11 cellular contexts compared by ENCODE assay signal in genomic region chr2:198374375-198375072, GRCh38.
DNase-seq lines count a peak whose midpoint lies in the region; ATAC-seq, FAIRE-seq and TF ChIP-seq lines count a peak whose summit lies in the region.
"Had no signal": no experiment of that assay in that cellular context is flagged by ENCODE, and none has a peak within 500 bp of the region (broad histone marks: within the 10 kb centered on the region; RNA-seq: fewer than 3 reads in every experiment).

No MANE protein-coding gene starts in this region.

- H3K9ac ChIP-seq in H1 (replicated peaks in 1 of 4; ENCODE audit: extremely low read depth in 1 of 4, low read depth in 3 of 4, low read length in 3 of 4) (no peak overlapping the region), neural progenitor cell (no peak overlapping the region)
- H3K9ac ChIP-seq: BLaER1 had no signal

- H3K23me2 ChIP-seq in H1 (ENCODE audit: low read depth, low read length), result no peaks in the 10 kb centered on the region

- no peak overlapping the region for H2BK12ac ChIP-seq in H1 (ENCODE audit: low read depth, low read length)

- H3K4me3 ChIP-seq in H1 (ENCODE audit: extremely low read depth in 1 of 4, insufficient read depth in 2 of 4, low read depth in 3 of 4, low read length in 4 of 4) (no peak overlapping the region), neural progenitor cell (no peak overlapping the region)
- H3K4me3 ChIP-seq: BLaER1 had no signal

- no peak overlapping the region for H3K4me3 Mint-ChIP-seq in neural progenitor cell
- H3K4me3 Mint-ChIP-seq: activated naive CD8-positive, alpha-beta T cell treated with anti-CD3 and anti-CD28 coated beads, Interleukin-2, amount 10 ng/mL, durations not matched to agents 7 days and 5 days; stimulated activated naive CD8-positive, alpha-beta T cell treated with anti-CD3 and anti-CD28 coated beads, Interleukin-15, Interleukin-2, amounts not matched to agents 100 ng/mL and 50 ng/mL, for 24 hours had no signal

- no peak overlapping the region for H3K23ac ChIP-seq in H1 (ENCODE audit: insufficient read length)

- H4K8ac ChIP-seq in H1 (ENCODE audit: extremely low read depth, insufficient read depth, low read length), result no peak overlapping the region

- H2BK20ac ChIP-seq in H1 (ENCODE audit: low read length), result no peak overlapping the region

- H3K36me3 ChIP-seq in H1 (ENCODE audit: control insufficient read depth in 2 of 4, insufficient read depth in 4 of 4, low read length in 3 of 4), result no peaks in the 10 kb centered on the region
- no peaks in the 10 kb centered on the region for H3K36me3 ChIP-seq in neural progenitor cell
- H3K36me3 ChIP-seq: BLaER1 had no signal

- H3K79me1 ChIP-seq in H1 (ENCODE audit: low read depth, low read length), result no peaks in the 10 kb centered on the region

- FAIRE-seq in H1 (lab: Jason Lieb, UNC), result peak; percentile 71

- no peak for TF ChIP-seq EP300 in Ishikawa (IDR thresholded peaks at IDR 0.05; ENCODE audit: borderline replicate concordance)
- TF ChIP-seq EP300 in H1 (IDR thresholded peaks at IDR 0.05; ENCODE audit: borderline replicate concordance in 1 of 2, low read depth in 2 of 2, low read length in 2 of 2), result no peak

- peaks cover 2% of the 10 kb centered on the region for H3K27me3 Mint-ChIP-seq in neural progenitor cell (ENCODE audit: insufficient read depth, low read depth)

- H3K27ac ChIP-seq in H1 (ENCODE audit: low read depth, low read length) (no peak overlapping the region), neural progenitor cell (no peak overlapping the region)
- H3K27ac ChIP-seq: BLaER1 had no signal

- H4K20me1 ChIP-seq in H1 (replicated peaks in 1 of 2; ENCODE audit: control insufficient read depth in 1 of 2, insufficient read depth in 2 of 2, low read length in 2 of 2) (no peaks in the 10 kb centered on the region), neural progenitor cell (ENCODE audit: low read depth) (no peaks in the 10 kb centered on the region)
- H4K20me1 ChIP-seq: BLaER1 had no signal

- H3K56ac ChIP-seq in H1 (replicated peaks; ENCODE audit: insufficient read length, low read depth, low read length), result no peak overlapping the region

- TF ChIP-seq CTCF in H1 (IDR thresholded peaks at IDR 0.05; ENCODE audit: control extremely low read depth in 1 of 3, insufficient read depth in 1 of 3, low read depth in 1 of 3, low read length in 3 of 3) (peak in 2 of 3 experiments; percentile 48 to 72; a peak in 2 of 4 replicates), neural progenitor cell (IDR thresholded peaks at IDR 0.05) (peak; percentile 96)

- POLR2A ChIA-PET in H1 (lab: Charles Lee; ENCODE audit: partially characterized antibody), result no interaction called here

- H3K27ac Mint-ChIP-seq in neural progenitor cell, result no peak overlapping the region
- H3K27ac Mint-ChIP-seq: activated naive CD8-positive, alpha-beta T cell treated with anti-CD3 and anti-CD28 coated beads, Interleukin-2, amount 10 ng/mL, durations not matched to agents 7 days and 5 days; stimulated activated naive CD8-positive, alpha-beta T cell treated with anti-CD3 and anti-CD28 coated beads, Interleukin-15, Interleukin-2, amounts not matched to agents 100 ng/mL and 50 ng/mL, for 24 hours had no signal

- no peak overlapping the region for H3K18ac ChIP-seq in H1 (ENCODE audit: extremely low read depth, low read length)

- H2BK120ac ChIP-seq in H1 (replicated peaks; ENCODE audit: low read depth, low read length), result no peak overlapping the region

- TF ChIP-seq RAD21 in Ishikawa (IDR thresholded peaks at IDR 0.05; ENCODE audit: low read depth) (peak; percentile 74), H1 (IDR thresholded peaks at IDR 0.05 in 1 of 2, conservative IDR thresholded peaks at IDR 0.05 in 1 of 2; ENCODE audit: low read depth in 2 of 2, low read length in 2 of 2) (peak; percentile 84 to 85)

- H3K9me3 ChIP-seq in H1 (ENCODE audit: insufficient read depth in 2 of 2, low read depth in 1 of 2, low read length in 1 of 2), result no peaks in the 10 kb centered on the region
- no peaks in the 10 kb centered on the region for H3K9me3 ChIP-seq in neural progenitor cell (ENCODE audit: low read depth)
- H3K9me3 ChIP-seq: BLaER1 had no signal

- peaks cover 3% of the 10 kb centered on the region for H3K4me1 Mint-ChIP-seq in neural progenitor cell

- CTCF ChIA-PET in H1 (lab: Charles Lee; ENCODE audit: partially characterized antibody), result interaction anchor here (0.6 to 1.5 kb wide), 36 partner anchors 8 to 1113 kb away, joined by 3 to 12 read pairs (median 3); no protein-coding TSS in a partner anchor

- peak; percentile 28 for DNase-seq in NCI-H1105 treated with DMSO at 0.1 percent for 48 hours (lab: John Stamatoyannopoulos, UW)
- DNase-seq in NCI-H1105 (lab: John Stamatoyannopoulos, UW), result no peak
- DNase-seq in RPMI7951 (ENCODE audit: low read depth), result peak; percentile 46
- DNase-seq in H1 (ENCODE audit: low read depth in 1 of 2, low spot score in 2 of 2), result peak; percentile 5 to 59
- DNase-seq in neural progenitor cell (ENCODE audit: low spot score), result peak; percentile 75
- DNase-seq in activated effector memory CD4-positive, alpha-beta T cell treated with anti-CD3 and anti-CD28 coated beads, Interleukin-2, amount 50 U/mL, for 16 hours, result no peak
- DNase-seq: activated naive CD8-positive, alpha-beta T cell treated with anti-CD3 and anti-CD28 coated beads, Interleukin-2, amount 10 ng/mL, durations not matched to agents 7 days and 5 days had no signal

- no peak overlapping the region for H3K4ac ChIP-seq in H1 (replicated peaks; ENCODE audit: insufficient read length, low read depth, low read length)

- no peaks in the 10 kb centered on the region for H3K4me1 ChIP-seq in H1 (replicated peaks in 1 of 4; ENCODE audit: control insufficient read depth in 3 of 4, insufficient read depth in 4 of 4, low read length in 3 of 4)
- no peaks in the 10 kb centered on the region for H3K4me1 ChIP-seq in neural progenitor cell

- H2BK5ac ChIP-seq in H1 (ENCODE audit: low read depth, low read length), result no peak overlapping the region

- H3K14ac ChIP-seq in H1 (ENCODE audit: insufficient read length), result no peak overlapping the region

- no peaks in the 10 kb centered on the region for H3F3A ChIP-seq in neural progenitor cell (ENCODE audit: low read depth)

- H4K5ac ChIP-seq in H1 (ENCODE audit: insufficient read length, low read depth, low read length), result no peak overlapping the region

- H2BK15ac ChIP-seq in H1 (ENCODE audit: low read length), result no peak overlapping the region

- H4K91ac ChIP-seq in H1 (replicated peaks; ENCODE audit: insufficient read length, low read length), result no peak overlapping the region

- no peak for ATAC-seq in GM18907 (IDR thresholded peaks at IDR 0.05; ENCODE audit: unreplicated experiment)

- H3K4me2 ChIP-seq in H1 (ENCODE audit: insufficient read depth in 1 of 2, low read depth in 2 of 2, low read length in 2 of 2) (no peak overlapping the region), neural progenitor cell (no peak overlapping the region)
- H3K4me2 ChIP-seq: BLaER1 had no signal

- WGBS in H1 (ENCODE audit: extremely low coverage in 1 of 2, insufficient coverage in 1 of 2, insufficient read length in 1 of 2, insufficient replicate concordance in 2 of 2, low coverage in 1 of 2, low lambda C conversion rate in 2 of 2, missing lambda C conversion rate in 1 of 2), 2 experiments, result 52% methylated on average over 3 of the region's 3 CpGs; no CpG with 5 or more reads in 1 of the 2 experiments

- no peaks in the 10 kb centered on the region for H3K36me3 Mint-ChIP-seq in neural progenitor cell
- H3K36me3 Mint-ChIP-seq: activated naive CD8-positive, alpha-beta T cell treated with anti-CD3 and anti-CD28 coated beads, Interleukin-2, amount 10 ng/mL, durations not matched to agents 7 days and 5 days had no signal

- no peaks in the 10 kb centered on the region for H3K9me3 Mint-ChIP-seq in neural progenitor cell
- H3K9me3 Mint-ChIP-seq: activated naive CD8-positive, alpha-beta T cell treated with anti-CD3 and anti-CD28 coated beads, Interleukin-2, amount 10 ng/mL, durations not matched to agents 7 days and 5 days; stimulated activated naive CD8-positive, alpha-beta T cell treated with anti-CD3 and anti-CD28 coated beads, Interleukin-15, Interleukin-2, amounts not matched to agents 100 ng/mL and 50 ng/mL, for 24 hours had no signal

- H3K27me3 ChIP-seq in H1 (replicated peaks in 1 of 4; ENCODE audit: control insufficient read depth in 3 of 4, extremely low read depth in 1 of 4, insufficient read depth in 3 of 4, low read length in 3 of 4) (no peaks in the 10 kb centered on the region), neural progenitor cell (no peaks in the 10 kb centered on the region)
- H3K27me3 ChIP-seq: BLaER1 had no signal

- TF ChIP-seq POLR2A in H1 (IDR thresholded peaks at IDR 0.05; ENCODE audit: control extremely low read depth in 1 of 2, low read depth in 2 of 2, low read length in 2 of 2), result no peak

- H2AFZ ChIP-seq in H1 (ENCODE audit: low read length) (no peak overlapping the region), neural progenitor cell (replicated peaks) (no peak overlapping the region)

- no peaks in the 10 kb centered on the region for H3K79me2 ChIP-seq in H1 (ENCODE audit: control insufficient read depth in 1 of 2, insufficient read depth in 2 of 2, low read length in 2 of 2)
- no peaks in the 10 kb centered on the region for H3K79me2 ChIP-seq in neural progenitor cell (ENCODE audit: low read depth)

- H2AK5ac ChIP-seq in H1 (ENCODE audit: low read depth, low read length), result no peak overlapping the region

TF ChIP-seq in Ishikawa, 13 proteins besides CTCF, POLR2A, EP300 and RAD21:
- no peak for TF ChIP-seq TAF1 (IDR thresholded peaks at IDR 0.05; ENCODE audit: low read depth)
- TF ChIP-seq USF1 (IDR thresholded peaks at IDR 0.05), result no peak
- TF ChIP-seq TEAD4 (IDR thresholded peaks at IDR 0.05), result peak; percentile 54; the same call in 1 of the 2 replicates

TF ChIP-seq in H1, 55 proteins besides CTCF, POLR2A, EP300 and RAD21:
- TF ChIP-seq BACH1 (IDR thresholded peaks at IDR 0.05; ENCODE audit: low read length) (no peak), TEAD4 (IDR thresholded peaks at IDR 0.05; ENCODE audit: low read depth, low read length) (peak; percentile 86), NRF1 (IDR thresholded peaks at IDR 0.05; ENCODE audit: low read depth, low read length) (no peak), FOSL1 (IDR thresholded peaks at IDR 0.05; ENCODE audit: insufficient read depth, low read depth, low read length) (no peak), TAF1 (IDR thresholded peaks at IDR 0.05; ENCODE audit: low read depth, low read length) (no peak)

Comparison
In these comparisons a context has a peak if more than half of its experiments do, and no peak if none do; other contexts are left out.
1. DNase-seq: peak in NCI-H1105 treated with DMSO at 0.1 percent for 48 hours (single experiment), RPMI7951 (single experiment), H1 (2 of 2) and neural progenitor cell (single experiment); none in NCI-H1105 (single experiment) and activated effector memory CD4-positive, alpha-beta T cell treated with anti-CD3 and anti-CD28 coated beads, Interleukin-2, amount 50 U/mL, for 16 hours (single experiment).